ENCODE assay signal across 7 cellular contexts in the genomic region with DNA sequence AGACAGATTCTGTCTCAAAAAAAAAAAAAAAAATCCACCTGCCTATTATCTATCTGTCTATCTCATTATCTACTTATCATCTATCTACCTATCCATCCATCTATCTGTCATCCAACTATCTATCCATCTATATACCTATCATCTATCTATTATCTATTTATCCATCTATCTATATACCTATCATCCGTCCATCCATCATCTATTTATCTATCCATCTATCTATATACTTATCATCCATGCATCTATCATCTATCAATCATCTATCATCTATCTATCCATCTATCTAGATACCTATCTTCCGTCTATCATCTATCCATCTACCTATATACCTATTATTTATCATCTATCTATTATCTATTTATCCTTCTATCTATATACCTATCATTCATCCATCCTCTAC.
"Had no signal": no experiment of that assay in that cellular context is flagged by ENCODE, and none has a peak within 500 bp of the region (broad histone marks: within the 10 kb centered on the region; RNA-seq: fewer than 3 reads in every experiment).

No MANE protein-coding gene starts in this region.

- H3K9ac ChIP-seq: KMS-11 had no signal

- H3K27ac ChIP-seq: HL-60, KMS-11 had no signal

- FAIRE-seq: HTR-8/SVneo had no signal

- DNase-seq: IMR-90, Karpas-422, KBM-7, KG1 had no signal

- H3K4me2 ChIP-seq: KMS-11 had no signal
